In genomic region chr15:49155110-49155833, GRCh38 we compare ENCODE assay signal across 1 cellular context.
TF ChIP-seq lines count a peak whose summit lies in the region.

Gene COPS2 (minus strand): TSS chr15:49155599. CDS start chr15:49155578, 21 bp downstream.

TF ChIP-seq in GM12878, 131 proteins besides CTCF, POLR2A, EP300 and RAD21 (continued from another document):
- peak; percentile 92 for TF ChIP-seq HCFC1 (IDR thresholded peaks at IDR 0.05; ENCODE audit: low read length)
- TF ChIP-seq BCL3 (IDR thresholded peaks at IDR 0.05; ENCODE audit: borderline replicate concordance, insufficient read depth, low read depth, low read length, poor library complexity, severe bottlenecking) = no peak
- TF ChIP-seq MAX (IDR thresholded peaks at IDR 0.05; ENCODE audit: low read depth, low read length) = no peak
- TF ChIP-seq FOXK2 (IDR thresholded peaks at IDR 0.05) = no peak
